8 cellular contexts compared by ENCODE assay signal in genomic region chr20:62602550-62602949, GRCh38. TPM values are rescaled to one million over a fixed set of nuclear protein-coding genes. Genes with fewer than 3 reads are reported as not detected.
DNase-seq lines count a peak whose midpoint lies in the region; ATAC-seq and TF ChIP-seq lines count a peak whose summit lies in the region.

No MANE protein-coding gene starts in this region.

- peak in 2 of 3 donors; percentile 23 to 49 for DNase-seq in CD4-positive, CD25-positive, alpha-beta regulatory T cell
- DNase-seq in NCI-H1105 (lab: John Stamatoyannopoulos, UW) (peak; percentile 43), lower lobe of right lung (peak; percentile 88), HuH-7.5 (ENCODE audit: low spot score) (no peak), Ammon's horn (ENCODE audit: low spot score) (no peak), putamen (ENCODE audit: low spot score) (no peak)
- peak; percentile 23 for DNase-seq in activated T-helper 2 cell treated with anti-CD3 and anti-CD28 coated beads, Interferon-gamma antibody, Interleukin-2, Interleukin-4, amounts not matched to agents 10 μg/mL and 5 μg/mL and 100 μg/mL, durations not matched to agents 14 hours and 24 hours and 36 hours (ENCODE audit: low spot score)

- no peaks in the 10 kb centered on the region for H3K36me3 ChIP-seq in CD4-positive, CD25-positive, alpha-beta regulatory T cell (ENCODE audit: control insufficient read depth, insufficient read depth, low read length)
- H3K36me3 ChIP-seq in lower lobe of right lung = no peaks in the 10 kb centered on the region

- peak overlapping the region in 2 of 3 donors; percentile 80 to 86 for H3K27ac Mint-ChIP-seq in CD4-positive, CD25-positive, alpha-beta regulatory T cell
- H3K27ac Mint-ChIP-seq in activated T-helper 2 cell treated with anti-CD3 and anti-CD28 coated beads, Interferon-gamma antibody, Interleukin-2, Interleukin-4, amounts not matched to agents 10 μg/mL and 5 μg/mL and 100 μg/mL, durations not matched to agents 14 hours and 24 hours and 36 hours = peak overlapping the region; percentile 56

- H3K9me3 Mint-ChIP-seq in CD4-positive, CD25-positive, alpha-beta regulatory T cell = no peaks in the 10 kb centered on the region
- H3K9me3 Mint-ChIP-seq in activated T-helper 2 cell treated with anti-CD3 and anti-CD28 coated beads, Interferon-gamma antibody, Interleukin-2, Interleukin-4, amounts not matched to agents 10 μg/mL and 5 μg/mL and 100 μg/mL, durations not matched to agents 14 hours and 24 hours and 36 hours = no peaks in the 10 kb centered on the region

- H3K9me3 ChIP-seq in CD4-positive, CD25-positive, alpha-beta regulatory T cell (ENCODE audit: control insufficient read depth in 2 of 2, low read length in 2 of 2) = no peaks in the 10 kb centered on the region
- H3K9me3 ChIP-seq in lower lobe of right lung = no peaks in the 10 kb centered on the region

- H3K4me3 ChIP-seq in CD4-positive, CD25-positive, alpha-beta regulatory T cell (ENCODE audit: low read depth, low read length) = peak overlapping the region; percentile 59
- peak overlapping the region; percentile 23 for H3K4me3 ChIP-seq in lower lobe of right lung

- peak overlapping the region; percentile 78 to 92 (median 82) for H3K4me3 Mint-ChIP-seq in CD4-positive, CD25-positive, alpha-beta regulatory T cell
- H3K4me3 Mint-ChIP-seq in activated T-helper 2 cell treated with anti-CD3 and anti-CD28 coated beads, Interferon-gamma antibody, Interleukin-2, Interleukin-4, amounts not matched to agents 10 μg/mL and 5 μg/mL and 100 μg/mL, durations not matched to agents 14 hours and 24 hours and 36 hours (ENCODE audit: low read depth) = peak overlapping the region; percentile 66

- ATAC-seq in CD4-positive, CD25-positive, alpha-beta regulatory T cell (ENCODE audit: low read depth in 2 of 2) = peak; percentile 40 to 44
- ATAC-seq in lower lobe of right lung (peak; percentile 72 to 76), HG03565 (IDR thresholded peaks at IDR 0.05; ENCODE audit: unreplicated experiment) (no peak)

- H3K27me3 ChIP-seq in CD4-positive, CD25-positive, alpha-beta regulatory T cell (ENCODE audit: control insufficient read depth, insufficient read depth, low read length) = no peaks in the 10 kb centered on the region
- H3K27me3 ChIP-seq in lower lobe of right lung (ENCODE audit: low read depth) = no peaks in the 10 kb centered on the region

- no peaks in the 10 kb centered on the region for H3K36me3 Mint-ChIP-seq in CD4-positive, CD25-positive, alpha-beta regulatory T cell
- no peaks in the 10 kb centered on the region for H3K36me3 Mint-ChIP-seq in activated T-helper 2 cell treated with anti-CD3 and anti-CD28 coated beads, Interferon-gamma antibody, Interleukin-2, Interleukin-4, amounts not matched to agents 10 μg/mL and 5 μg/mL and 100 μg/mL, durations not matched to agents 14 hours and 24 hours and 36 hours (ENCODE audit: low read depth)

- H3K4me1 ChIP-seq in CD4-positive, CD25-positive, alpha-beta regulatory T cell (ENCODE audit: control insufficient read depth, insufficient read depth, low read length, poor library complexity, severe bottlenecking) = peaks cover 27% of the 10 kb centered on the region
- H3K4me1 ChIP-seq in lower lobe of right lung = peaks cover 53% of the 10 kb centered on the region

- intact Hi-C loops in activated T-helper 2 cell treated with anti-CD3 and anti-CD28 coated beads, Interferon-gamma antibody, Interleukin-2, Interleukin-4, amounts not matched to agents 10 μg/mL and 5 μg/mL and 100 μg/mL, durations not matched to agents 14 hours and 24 hours and 36 hours (cut with micrococcal nuclease) = loop anchor here (2.0 to 5.0 kb wide), 4 partner anchors 16 to 300 kb away; partner anchors contain the start of genes ADRM1 and SLCO4A1
- intact Hi-C loops in lower lobe of right lung (cut with DNase I) = no loop called here

- H3K4me1 Mint-ChIP-seq in CD4-positive, CD25-positive, alpha-beta regulatory T cell = peaks cover 4 to 26% (median 11%) of the 10 kb centered on the region in 4 donors
- H3K4me1 Mint-ChIP-seq in activated T-helper 2 cell treated with anti-CD3 and anti-CD28 coated beads, Interferon-gamma antibody, Interleukin-2, Interleukin-4, amounts not matched to agents 10 μg/mL and 5 μg/mL and 100 μg/mL, durations not matched to agents 14 hours and 24 hours and 36 hours (ENCODE audit: low read depth) = peaks cover 39% of the 10 kb centered on the region

- peaks cover 11% of the 10 kb centered on the region for H3K27me3 Mint-ChIP-seq in CD4-positive, CD25-positive, alpha-beta regulatory T cell
- peaks cover 15% of the 10 kb centered on the region for H3K27me3 Mint-ChIP-seq in activated T-helper 2 cell treated with anti-CD3 and anti-CD28 coated beads, Interferon-gamma antibody, Interleukin-2, Interleukin-4, amounts not matched to agents 10 μg/mL and 5 μg/mL and 100 μg/mL, durations not matched to agents 14 hours and 24 hours and 36 hours (ENCODE audit: low read depth)

- no peak for TF ChIP-seq CTCF in lower lobe of right lung (IDR thresholded peaks at IDR 0.05)

- H3K27ac ChIP-seq in CD4-positive, CD25-positive, alpha-beta regulatory T cell (ENCODE audit: insufficient read depth, low read length, poor library complexity, severe bottlenecking) = peak overlapping the region; percentile 61
- H3K27ac ChIP-seq in lower lobe of right lung = peak overlapping the region; percentile 83

RNA-seq across cellular contexts. Expression of gene SLCO4A1, which starts 39.8 kb away (rescaled TPM):
- total RNA-seq in CD4-positive, CD25-positive, alpha-beta regulatory T cell = 7.4 TPM
- 1 to 10 TPM; 1.8 to 2.9 (median 2.7) TPM for polyA plus RNA-seq in CD4-positive, CD25-positive, alpha-beta regulatory T cell
- 59.2 and 61.1 TPM in 2 replicates for total RNA-seq in activated T-helper 2 cell treated with anti-CD3 and anti-CD28 coated beads, Interferon-gamma antibody, Interleukin-2, Interleukin-4, amounts not matched to agents 10 μg/mL and 5 μg/mL and 100 μg/mL, durations not matched to agents 14 hours and 24 hours and 36 hours
- total RNA-seq in lower lobe of right lung = 72.4 TPM

Comparison
In these comparisons a context has a peak if more than half of its experiments do, and no peak if none do; other contexts are left out.
1. DNase-seq: peak in CD4-positive, CD25-positive, alpha-beta regulatory T cell (2 of 3), NCI-H1105 (single experiment), activated T-helper 2 cell treated with anti-CD3 and anti-CD28 coated beads, Interferon-gamma antibody, Interleukin-2, Interleukin-4, amounts not matched to agents 10 μg/mL and 5 μg/mL and 100 μg/mL, durations not matched to agents 14 hours and 24 hours and 36 hours (single experiment) and lower lobe of right lung (single experiment); none in HuH-7.5 (single experiment), Ammon's horn (single experiment) and putamen (single experiment).